9 cellular contexts compared by ENCODE assay signal in the genomic region with DNA sequence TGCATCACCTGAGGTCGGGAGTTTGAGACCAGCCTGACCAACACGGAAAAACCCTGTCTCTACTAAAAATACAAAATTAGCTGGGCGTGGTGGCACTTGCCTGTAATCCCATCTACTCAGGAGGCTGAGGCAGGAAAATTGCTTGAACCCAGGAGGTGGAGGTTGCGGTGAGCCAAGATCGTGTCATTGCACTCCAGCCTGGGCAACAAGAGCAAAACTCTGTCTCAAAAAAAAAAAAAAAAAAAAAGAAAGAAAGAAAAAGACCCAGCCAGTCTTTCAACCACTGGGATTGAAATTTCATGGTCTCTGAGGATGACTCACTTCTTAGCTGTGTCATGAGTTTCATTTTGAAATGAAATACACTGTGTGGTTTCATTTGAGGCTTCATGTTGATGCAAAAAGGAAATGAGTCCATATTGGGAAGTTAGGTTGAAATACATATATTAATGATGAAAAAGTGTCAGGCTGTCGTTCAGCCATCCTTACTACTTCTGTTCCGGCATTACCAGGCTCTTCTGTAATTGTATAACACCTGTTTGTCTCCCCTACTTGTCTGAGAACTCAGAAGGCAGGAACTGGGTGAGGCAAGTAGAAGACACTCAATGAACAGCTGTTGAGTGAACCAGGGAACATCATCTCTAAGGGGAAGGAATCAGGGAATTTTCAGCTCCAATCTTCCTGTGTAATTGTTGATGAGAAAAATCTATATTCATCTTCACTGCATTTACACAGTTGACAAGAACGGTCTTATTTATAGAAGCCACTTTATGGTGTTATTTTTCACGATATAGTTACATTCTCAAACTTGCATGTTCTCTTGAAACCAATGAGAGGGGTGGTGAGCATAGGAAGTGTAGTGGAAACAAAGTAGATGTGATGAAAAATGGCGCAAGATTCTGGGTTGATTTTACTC.
DNase-seq lines count a peak whose midpoint lies in the region; ATAC-seq and TF ChIP-seq lines count a peak whose summit lies in the region.
"Had no signal": no experiment of that assay in that cellular context is flagged by ENCODE, and none has a peak within 500 bp of the region (broad histone marks: within the 10 kb centered on the region; RNA-seq: fewer than 3 reads in every experiment).

No MANE protein-coding gene starts in this region.

- H3K4me1 Mint-ChIP-seq in dendritic cell treated with granulocyte-macrophage colony-stimulating factor and Interleukin-4, amounts not matched to agents 40 ng/mL and 50 ng/mL, for 4 days (ENCODE audit: low read depth), result peaks cover 34% of the 10 kb centered on the region

- intact Hi-C loops in dendritic cell treated with granulocyte-macrophage colony-stimulating factor and Interleukin-4, amounts not matched to agents 40 ng/mL and 50 ng/mL, for 4 days (cut with micrococcal nuclease), result loop anchor here (10.0 kb wide), 1 partner anchor 62 kb away; no protein-coding TSS in a partner anchor
- intact Hi-C loops in gastrocnemius medialis (cut with DNase I; ENCODE audit: low total_unique reads), result no loop called here

- no peak for TF ChIP-seq POLR2A in gastrocnemius medialis (IDR thresholded peaks at IDR 0.05)

- peaks cover 11% of the 10 kb centered on the region for H3K27me3 Mint-ChIP-seq in dendritic cell treated with granulocyte-macrophage colony-stimulating factor and Interleukin-4, amounts not matched to agents 40 ng/mL and 50 ng/mL, for 4 days

- no peaks in the 10 kb centered on the region for H3K36me3 ChIP-seq in gastrocnemius medialis

- H3K36me3 Mint-ChIP-seq in dendritic cell treated with granulocyte-macrophage colony-stimulating factor and Interleukin-4, amounts not matched to agents 40 ng/mL and 50 ng/mL, for 4 days (ENCODE audit: low read depth), result no peaks in the 10 kb centered on the region

- ATAC-seq in GM18909 (IDR thresholded peaks at IDR 0.05; ENCODE audit: poor library complexity, unreplicated experiment) (peak; percentile 92), HG03064 (IDR thresholded peaks at IDR 0.05; ENCODE audit: low read depth, unreplicated experiment) (peak; percentile 86), gastrocnemius medialis (peak; percentile 70 to 84)

- peaks cover 0 to 6% of the 10 kb centered on the region in 2 donors for H3K4me1 ChIP-seq in gastrocnemius medialis

- H3K27me3 ChIP-seq in gastrocnemius medialis, result no peaks in the 10 kb centered on the region

- TF ChIP-seq CTCF in gastrocnemius medialis (IDR thresholded peaks at IDR 0.05 in 4 of 5, conservative IDR thresholded peaks at IDR 0.05 in 1 of 5), result no peak

- H3K9me3 ChIP-seq in gastrocnemius medialis, result no peaks in the 10 kb centered on the region

- no peaks in the 10 kb centered on the region for H3K9me3 Mint-ChIP-seq in dendritic cell treated with granulocyte-macrophage colony-stimulating factor and Interleukin-4, amounts not matched to agents 40 ng/mL and 50 ng/mL, for 4 days
- H3K9me3 Mint-ChIP-seq: nephron had no signal

- no peak overlapping the region for H3K4me3 ChIP-seq in gastrocnemius medialis

- H3K27ac ChIP-seq in gastrocnemius medialis, result no peak overlapping the region

- in situ Hi-C loops in gastrocnemius medialis (cut with MboI; ENCODE audit: low sequenced_read_pairs in 4 of 4), result no loop called here

- H3K4me3 Mint-ChIP-seq in dendritic cell treated with granulocyte-macrophage colony-stimulating factor and Interleukin-4, amounts not matched to agents 40 ng/mL and 50 ng/mL, for 4 days, result no peak overlapping the region
- H3K4me3 Mint-ChIP-seq: nephron had no signal

- H3K27ac Mint-ChIP-seq in dendritic cell treated with granulocyte-macrophage colony-stimulating factor and Interleukin-4, amounts not matched to agents 40 ng/mL and 50 ng/mL, for 4 days, result peak overlapping the region; percentile 61
- H3K27ac Mint-ChIP-seq: nephron had no signal

- DNase-seq in AML-193 (lab: John Stamatoyannopoulos, UW), result peak; percentile 98 to 99
- peak; percentile 99 for DNase-seq in RKO (ENCODE audit: low spot score)
- DNase-seq in gastrocnemius medialis, result no peak
- DNase-seq in NCI-H446 treated with DMSO at 0.1 percent for 48 hours (lab: John Stamatoyannopoulos, UW), result no peak
- DNase-seq in NCI-H2081 treated with DMSO at 0.1 percent for 48 hours (lab: John Stamatoyannopoulos, UW), result no peak

Comparison
In these comparisons a context has a peak if more than half of its experiments do, and no peak if none do; other contexts are left out.
1. DNase-seq: peak in AML-193 (2 of 2) and RKO (single experiment); none in gastrocnemius medialis (0 of 2), NCI-H446 treated with DMSO at 0.1 percent for 48 hours (single experiment) and NCI-H2081 treated with DMSO at 0.1 percent for 48 hours (single experiment).
2. Peak in every context shown above with its lines, with median percentiles within 50 percentile points of each other: ATAC-seq.